ENCODE assay signal across 18 cellular contexts in genomic region chr12:96366255-96366654, GRCh38.
"Had no signal": no experiment of that assay in that cellular context is flagged by ENCODE, and none has a peak within 500 bp of the region (broad histone marks: within the 10 kb centered on the region; RNA-seq: fewer than 3 reads in every experiment).

No MANE protein-coding gene starts in this region.

- H3K9me3 Mint-ChIP-seq: activated T-helper 2 cell treated with anti-CD3 and anti-CD28 coated beads, Interferon-gamma antibody, Interleukin-2, Interleukin-4, amounts not matched to agents 10 μg/mL and 5 μg/mL and 100 μg/mL, durations not matched to agents 14 hours and 24 hours and 36 hours; stimulated activated effector memory CD8-positive, alpha-beta T cell treated with anti-CD3 and anti-CD28 coated beads, Interleukin-12 subunit alpha, Interleukin-12 subunit beta, amount 100 ng/mL, for 72 hours had no signal

- H3K27me3 Mint-ChIP-seq: T-cell had no signal

- H3K36me3 ChIP-seq: neural progenitor cell, ovary, tibial artery, vagina had no signal

- H2AFZ ChIP-seq: neural progenitor cell had no signal

- H3K27me3 ChIP-seq: neural progenitor cell, ovary, tibial artery, vagina had no signal

- H3K27ac ChIP-seq: coronary artery, neural progenitor cell, ovary, tibial artery, vagina had no signal

- ATAC-seq: stimulated activated effector memory CD8-positive, alpha-beta T cell treated with anti-CD3 and anti-CD28 coated beads, Interleukin-12 subunit alpha, Interleukin-12 subunit beta, amount 100 ng/mL, for 72 hours; T-cell had no signal

- H3K4me2 ChIP-seq: neural progenitor cell had no signal

- H3K9me3 ChIP-seq: ovary, tibial artery, vagina had no signal

- H3K27ac Mint-ChIP-seq: activated T-helper 2 cell treated with anti-CD3 and anti-CD28 coated beads, Interferon-gamma antibody, Interleukin-2, Interleukin-4, amounts not matched to agents 10 μg/mL and 5 μg/mL and 100 μg/mL, durations not matched to agents 14 hours and 24 hours and 36 hours; neural progenitor cell; stimulated activated effector memory CD8-positive, alpha-beta T cell treated with anti-CD3 and anti-CD28 coated beads, Interleukin-12 subunit alpha, Interleukin-12 subunit beta, amount 100 ng/mL, for 72 hours; T-cell had no signal

- H3K4me3 Mint-ChIP-seq: neural progenitor cell; stimulated activated effector memory CD8-positive, alpha-beta T cell treated with anti-CD3 and anti-CD28 coated beads, Interleukin-12 subunit alpha, Interleukin-12 subunit beta, amount 100 ng/mL, for 72 hours; T-cell had no signal

- DNase-seq: activated CD4-positive, CD25-positive, alpha-beta regulatory T cell treated with anti-CD3 and anti-CD28 coated beads, Interleukin-2, amount 50 U/mL, for 72 hours; activated naive CD4-positive, alpha-beta T cell treated with anti-CD3 and anti-CD28 coated beads, Interleukin-2, amount 50 U/mL, for 16 hours; activated T-cell treated with anti-CD3 and anti-CD28 coated beads for 4 hours; caudate nucleus; effector CD8-positive, alpha-beta T cell; foreskin melanocyte; head of caudate nucleus; kidney glomerular epithelial cell; ovary; stimulated activated CD4-positive, alpha-beta T cell treated with anti-CD3 and anti-CD28 coated beads, Interleukin-12 subunit alpha, Interleukin-12 subunit beta, amount 100 ng/mL, for 4 hours; stimulated activated CD4-positive, alpha-beta T cell treated with anti-CD3 and anti-CD28 coated beads, Interleukin-2, amount 100 ng/mL, for 24 hours; T-cell; tibial artery had no signal

- H3K4me3 ChIP-seq: coronary artery, neural progenitor cell, ovary, tibial artery, vagina had no signal

- H3K9ac ChIP-seq: neural progenitor cell had no signal
